ENCODE assay signal across 1 cellular context in genomic region chr15:52783929-52784798, GRCh38.
TF ChIP-seq lines count a peak whose summit lies in the region.

No MANE protein-coding gene starts in this region.

TF ChIP-seq in GM23338, 12 proteins besides CTCF, POLR2A, EP300 and RAD21 (continued from another document):
- no peak for TF ChIP-seq ZNF462 (CRISPR knock-in tag; IDR thresholded peaks at IDR 0.05)
- TF ChIP-seq CREB1 (CRISPR knock-in tag; IDR thresholded peaks at IDR 0.05; ENCODE audit: low read depth), result no peak
- no peak for TF ChIP-seq ETS1 (IDR thresholded peaks at IDR 0.05)
